ENCODE assay signal across 19 cellular contexts in the genomic region with DNA sequence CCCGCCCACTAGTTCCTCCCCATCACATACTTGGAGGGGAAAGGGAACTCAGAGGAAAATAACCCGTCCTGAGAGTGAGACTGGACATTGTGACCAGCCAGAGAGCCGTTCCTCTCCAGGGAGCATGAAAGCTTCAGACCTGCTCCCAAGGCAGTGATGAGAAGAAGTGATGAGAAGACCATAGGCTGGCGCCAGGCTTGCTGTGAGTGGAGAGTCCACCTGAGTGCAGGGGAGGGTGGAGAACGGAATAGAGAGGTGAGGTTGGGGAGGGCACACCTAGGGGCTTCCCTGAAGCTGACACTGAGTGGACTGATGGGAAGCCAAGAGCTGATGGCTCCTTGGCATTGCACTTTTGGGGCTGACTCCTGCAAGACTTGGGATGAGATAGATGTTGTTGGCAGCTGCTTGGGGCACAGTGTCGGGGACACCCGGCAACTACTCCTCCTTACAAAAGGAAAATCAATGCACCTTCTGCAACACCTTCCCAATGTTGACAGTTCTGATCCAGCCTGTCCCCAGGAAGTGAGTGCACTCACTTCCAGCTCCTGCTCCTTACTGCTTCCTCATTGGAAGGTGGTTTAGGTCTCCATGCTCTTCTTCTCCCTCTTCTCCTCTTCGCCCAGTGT.
A peak's percentile ranks its signal among the peaks of the same experiment; 100 is the strongest.
DNase-seq lines count a peak whose midpoint lies in the region; ATAC-seq and TF ChIP-seq lines count a peak whose summit lies in the region.
"Had no signal": no experiment of that assay in that cellular context is flagged by ENCODE, and none has a peak within 500 bp of the region (broad histone marks: within the 10 kb centered on the region; RNA-seq: fewer than 3 reads in every experiment).

No MANE protein-coding gene starts in this region.

- no peak overlapping the region for H3K27ac Mint-ChIP-seq in stimulated activated effector memory CD8-positive, alpha-beta T cell treated with anti-CD3 and anti-CD28 coated beads, Interleukin-12 subunit alpha, Interleukin-12 subunit beta, amount 100 ng/mL, for 72 hours
- H3K27ac Mint-ChIP-seq: B cell; CD4-positive, CD25-positive, alpha-beta regulatory T cell; CD8-positive, alpha-beta T cell had no signal

- H3K9me3 ChIP-seq in lung (ENCODE audit: control insufficient read depth in 2 of 2, insufficient read depth in 1 of 2, low read length in 1 of 2): peaks cover 0 to 5% of the 10 kb centered on the region in 2 donors
- H3K9me3 ChIP-seq: BLaER1, Caco-2 had no signal

- peaks cover 9% of the 10 kb centered on the region for H3K4me1 Mint-ChIP-seq in stimulated activated effector memory CD8-positive, alpha-beta T cell treated with anti-CD3 and anti-CD28 coated beads, Interleukin-12 subunit alpha, Interleukin-12 subunit beta, amount 100 ng/mL, for 72 hours
- H3K4me1 Mint-ChIP-seq: B cell; CD4-positive, CD25-positive, alpha-beta regulatory T cell had no signal

- H3K27ac ChIP-seq in lung (ENCODE audit: low read depth in 1 of 2, low read length in 1 of 2): no peak overlapping the region
- H3K27ac ChIP-seq: 22Rv1, BLaER1, C4-2B, GM23248 had no signal

- H3K4me1 ChIP-seq in lung (ENCODE audit: control insufficient read depth in 2 of 2, insufficient read depth in 2 of 2, low read length in 2 of 2): no peaks in the 10 kb centered on the region
- H3K4me1 ChIP-seq: BLaER1 had no signal

- H3K9me3 Mint-ChIP-seq in stimulated activated effector memory CD8-positive, alpha-beta T cell treated with anti-CD3 and anti-CD28 coated beads, Interleukin-12 subunit alpha, Interleukin-12 subunit beta, amount 100 ng/mL, for 72 hours: no peaks in the 10 kb centered on the region
- H3K9me3 Mint-ChIP-seq: CD8-positive, alpha-beta T cell had no signal

- ATAC-seq in lung (ENCODE audit: insufficient read depth, low FRiP score): no peak
- peak; percentile 35 for ATAC-seq in stimulated activated effector memory CD8-positive, alpha-beta T cell treated with anti-CD3 and anti-CD28 coated beads, Interleukin-12 subunit alpha, Interleukin-12 subunit beta, amount 100 ng/mL, for 72 hours
- ATAC-seq in GM19324 (IDR thresholded peaks at IDR 0.05; ENCODE audit: low FRiP score, unreplicated experiment): no peak
- ATAC-seq in HG03521 (IDR thresholded peaks at IDR 0.05; ENCODE audit: unreplicated experiment): no peak
- ATAC-seq: CD8-positive, alpha-beta T cell had no signal

- H3K36me3 Mint-ChIP-seq in stimulated activated effector memory CD8-positive, alpha-beta T cell treated with anti-CD3 and anti-CD28 coated beads, Interleukin-12 subunit alpha, Interleukin-12 subunit beta, amount 100 ng/mL, for 72 hours: no peaks in the 10 kb centered on the region
- H3K36me3 Mint-ChIP-seq: CD4-positive, CD25-positive, alpha-beta regulatory T cell; CD8-positive, alpha-beta T cell had no signal

- H3K36me3 ChIP-seq in lung (ENCODE audit: control insufficient read depth in 2 of 2, insufficient read depth in 2 of 2, low read length in 2 of 2): no peaks in the 10 kb centered on the region
- H3K36me3 ChIP-seq: BLaER1 had no signal

- H3K4me3 Mint-ChIP-seq in stimulated activated effector memory CD8-positive, alpha-beta T cell treated with anti-CD3 and anti-CD28 coated beads, Interleukin-12 subunit alpha, Interleukin-12 subunit beta, amount 100 ng/mL, for 72 hours: no peak overlapping the region
- H3K4me3 Mint-ChIP-seq: B cell; CD4-positive, CD25-positive, alpha-beta regulatory T cell; CD8-positive, alpha-beta T cell had no signal

- H3K4me3 ChIP-seq in lung: no peak overlapping the region
- H3K4me3 ChIP-seq: BLaER1, GM23248 had no signal

- no peaks in the 10 kb centered on the region for H3K27me3 ChIP-seq in lung (ENCODE audit: control insufficient read depth, insufficient read depth)
- H3K27me3 ChIP-seq: BLaER1 had no signal

- 72 to 73% methylated on average over 8 of the region's 8 CpGs for WGBS in lung, 2 donors

- no peak for TF ChIP-seq CTCF in lung (IDR thresholded peaks at IDR 0.05; ENCODE audit: control extremely low read depth, extremely low read depth)

- peak; percentile 26 for DNase-seq in activated CD8-positive, alpha-beta memory T cell treated with anti-CD3 and anti-CD28 coated beads for 24 hours
- no peak for DNase-seq in activated CD8-positive, alpha-beta memory T cell treated with anti-CD3 and anti-CD28 coated beads, Interleukin-2, amount 50 U/mL, for 4 hours
- peak; percentile 18 for DNase-seq in lung (ENCODE audit: low spot score)
- no peak for DNase-seq in stimulated activated effector memory CD8-positive, alpha-beta T cell treated with anti-CD3 and anti-CD28 coated beads, Interleukin-12 subunit alpha, Interleukin-12 subunit beta, amount 100 ng/mL, for 72 hours (ENCODE audit: low spot score in 2 of 2)
- no peak for DNase-seq in activated CD4-positive, alpha-beta T cell treated with anti-CD3 and anti-CD28 coated beads for 48 hours
- DNase-seq: Caco-2; CD4-positive, CD25-positive, alpha-beta regulatory T cell; DMS153; DND-41; GM23248; H7; HCEC 1CT had no signal

Comparison
In these comparisons a context has a peak if more than half of its experiments do, and no peak if none do; other contexts are left out.
1. DNase-seq: peak in activated CD8-positive, alpha-beta memory T cell treated with anti-CD3 and anti-CD28 coated beads for 24 hours (single experiment) and lung (single experiment); none in activated CD8-positive, alpha-beta memory T cell treated with anti-CD3 and anti-CD28 coated beads, Interleukin-2, amount 50 U/mL, for 4 hours (single experiment), stimulated activated effector memory CD8-positive, alpha-beta T cell treated with anti-CD3 and anti-CD28 coated beads, Interleukin-12 subunit alpha, Interleukin-12 subunit beta, amount 100 ng/mL, for 72 hours (0 of 2) and activated CD4-positive, alpha-beta T cell treated with anti-CD3 and anti-CD28 coated beads for 48 hours (single experiment).